In genomic region chr5:161850491-161850890, GRCh38 we compare ENCODE assay signal across 18 cellular contexts. TPM values are rescaled to one million over a fixed set of nuclear protein-coding genes. Genes with fewer than 3 reads are reported as not detected.
A peak's percentile ranks its signal among the peaks of the same experiment; 100 is the strongest.
DNase-seq lines count a peak whose midpoint lies in the region; ATAC-seq and TF ChIP-seq lines count a peak whose summit lies in the region.
"Had no signal": no experiment of that assay in that cellular context is flagged by ENCODE, and none has a peak within 500 bp of the region (broad histone marks: within the 10 kb centered on the region; RNA-seq: fewer than 3 reads in every experiment).

No MANE protein-coding gene starts in this region.

- H3K4me3 ChIP-seq in dorsolateral prefrontal cortex (peak overlapping the region in 55 of 59 donors; percentile 1 to 73 (median 53)), hepatocyte (no peak overlapping the region)
- H3K4me3 ChIP-seq: A549, BLaER1, HAP-1 had no signal

- H3K4me2 ChIP-seq in hepatocyte = no peak overlapping the region
- H3K4me2 ChIP-seq: A549, BLaER1 had no signal

- H3K27me3 ChIP-seq in dorsolateral prefrontal cortex (peaks cover 0 to 46% (median 5%) of the 10 kb centered on the region in 45 donors), hepatocyte (peaks cover 44% of the 10 kb centered on the region)
- H3K27me3 ChIP-seq: BLaER1 had no signal

- no peak overlapping the region for H2AFZ ChIP-seq in hepatocyte

- no peaks in the 10 kb centered on the region for H3K36me3 ChIP-seq in hepatocyte (replicated peaks; ENCODE audit: insufficient read depth, low read depth)
- H3K36me3 ChIP-seq: BLaER1, HAP-1 had no signal

- H3K27ac ChIP-seq in dorsolateral prefrontal cortex (peak overlapping the region in 17 of 59 donors; percentile 4 to 90 (median 78)), hepatocyte (no peak overlapping the region)
- H3K27ac ChIP-seq: 22Rv1, A549, BLaER1 had no signal

- peak; percentile 54 for DNase-seq in DMS53 (lab: John Stamatoyannopoulos, UW)
- DNase-seq in DMS53 treated with DMSO at 0.1 percent for 48 hours (lab: John Stamatoyannopoulos, UW; ENCODE audit: unreplicated experiment) = no peak
- DNase-seq in RKO (ENCODE audit: low spot score) = peak; percentile 3
- peak in 1 of 10 donors; percentile 37 for DNase-seq in dorsolateral prefrontal cortex
- no peak for DNase-seq in T-helper 1 cell
- no peak for DNase-seq in hepatocyte (ENCODE audit: low spot score)
- DNase-seq: CD4-positive, alpha-beta memory T cell; DMS153; DND-41; EL had no signal

- H3K9me2 ChIP-seq in hepatocyte (replicated peaks; ENCODE audit: insufficient read depth) = no peaks in the 10 kb centered on the region

- TF ChIP-seq CTCF in dorsolateral prefrontal cortex (IDR thresholded peaks at IDR 0.05 in 54 of 56, conservative IDR thresholded peaks at IDR 0.05 in 2 of 56; ENCODE audit: low read depth in 1 of 56, partially characterized antibody in 56 of 56) = no peak
- TF ChIP-seq CTCF in hepatocyte (IDR thresholded peaks at IDR 0.05; ENCODE audit: poor library complexity) = no peak

- H3K79me2 ChIP-seq in hepatocyte = no peaks in the 10 kb centered on the region

- intact Hi-C loops in dorsolateral prefrontal cortex (cut with DNase I) = loop anchor here in 1 of 2 donors (10.0 kb wide), 1 partner anchor 1494 kb away; no protein-coding TSS in a partner anchor

- no peaks in the 10 kb centered on the region for H3K4me1 ChIP-seq in hepatocyte (ENCODE audit: insufficient read depth)
- H3K4me1 ChIP-seq: A549, BLaER1, HAP-1 had no signal

- 71% methylated on average over 3 of the region's 3 CpGs for WGBS in hepatocyte (ENCODE audit: low lambda C conversion rate, missing lambda C conversion rate)

- H3K9me3 ChIP-seq in hepatocyte (ENCODE audit: low read depth) = no peaks in the 10 kb centered on the region
- H3K9me3 ChIP-seq: A549, BLaER1, HAP-1 had no signal

- H4K20me1 ChIP-seq in hepatocyte (ENCODE audit: insufficient read depth, poor library complexity, severe bottlenecking) = no peaks in the 10 kb centered on the region
- H4K20me1 ChIP-seq: BLaER1 had no signal

- no peak for ATAC-seq in HG03135 (IDR thresholded peaks at IDR 0.05; ENCODE audit: unreplicated experiment)
- ATAC-seq: A549 had no signal

RNA-seq across cellular contexts. Expression of gene GABRA1, which starts 2.6 kb away (rescaled TPM):
- 100 to 1,000 TPM in 115 of 120 experiments, 10 to 100 TPM in 5; 51.4 to 376 (median 219) TPM for total RNA-seq in dorsolateral prefrontal cortex
- 0.16 and 0.30 TPM in 2 replicates for total RNA-seq in hepatocyte
- polyA plus RNA-seq in hepatocyte = 0.42 TPM in 1 of 2 replicates, not detected in the other
- total RNA-seq: CD4-positive, alpha-beta memory T cell; HT-29 had no signal
- polyA plus RNA-seq: A549; AG04450; CD14-positive monocyte; CD4-positive, alpha-beta memory T cell had no signal

Comparison
In these comparisons a context has a peak if more than half of its experiments do, and no peak if none do; other contexts are left out.
1. DNase-seq: peak in DMS53 (single experiment) and RKO (single experiment); none in DMS53 treated with DMSO at 0.1 percent for 48 hours (single experiment), T-helper 1 cell (0 of 5) and hepatocyte (single experiment).
2. RNA of gene GABRA1, which starts 2.6 kb away (total RNA-seq): 51.4 to 376 TPM in dorsolateral prefrontal cortex; 0.16 to 0.30 TPM in hepatocyte; every median in the first group is over 10 times any median in the second.